Comparison of ENCODE assay signal across 20 cellular contexts in genomic region chr1:1084372-1085170, GRCh38. TPM values are rescaled to one million over a fixed set of nuclear protein-coding genes. Genes with fewer than 3 reads are reported as not detected.
A peak's percentile ranks its signal among the peaks of the same experiment; 100 is the strongest.
DNase-seq lines count a peak whose midpoint lies in the region; ATAC-seq and TF ChIP-seq lines count a peak whose summit lies in the region.
"Had no signal": no experiment of that assay in that cellular context is flagged by ENCODE, and none has a peak within 500 bp of the region (broad histone marks: within the 10 kb centered on the region; RNA-seq: fewer than 3 reads in every experiment).

No MANE protein-coding gene starts in this region.

- H3K9me3 ChIP-seq in HEK293 (ENCODE audit: control insufficient read depth, insufficient read depth, low read depth, low read length) (no peaks in the 10 kb centered on the region), hepatocyte (ENCODE audit: low read depth) (no peaks in the 10 kb centered on the region)
- H3K9me3 ChIP-seq: Caco-2, esophagus squamous epithelium had no signal

- no peak overlapping the region for H2AFZ ChIP-seq in hepatocyte

- CTCF ChIA-PET in HEK293 (lab: Yijun Ruan, JAX), result no interaction called here

- DNase-seq in cardiac septum (ENCODE audit: low spot score) (peak; percentile 63), Right ventricle myocardium inferior (ENCODE audit: missing footprints) (no peak), hepatocyte (ENCODE audit: low spot score) (peak; percentile 4), type B pancreatic cell (ENCODE audit: extremely low spot score, unreplicated experiment) (peak; percentile 66), NK-92 (lab: John Stamatoyannopoulos, UW; ENCODE audit: unreplicated experiment) (no peak)
- DNase-seq: activated gamma-delta T cell, AML-193, amygdala, esophagus squamous epithelium, NCI-H1417 treated with DMSO at 0.1 percent for 48 hours, NCI-H526, T-helper 2 cell, WERI-Rb-1 had no signal

- TF ChIP-seq CTCF in HEK293 (tag by site-specific recombination; IDR thresholded peaks at IDR 0.05), result no peak
- TF ChIP-seq CTCF in hepatocyte (IDR thresholded peaks at IDR 0.05; ENCODE audit: poor library complexity), result no peak
- TF ChIP-seq CTCF in type B pancreatic cell (conservative IDR thresholded peaks at IDR 0.05), result no peak

- H3K36me3 ChIP-seq in HEK293 (ENCODE audit: control insufficient read depth in 2 of 2, insufficient read depth in 1 of 2, low read length in 2 of 2) (peaks cover 0 to 5% of the 10 kb centered on the region in 2 experiments; a peak in 1 of 3 replicates), hepatocyte (replicated peaks; ENCODE audit: insufficient read depth, low read depth) (no peaks in the 10 kb centered on the region)
- H3K36me3 ChIP-seq: cardiac muscle cell had no signal

- ATAC-seq in Right ventricle myocardium inferior, result no peak
- ATAC-seq in HG03460 (IDR thresholded peaks at IDR 0.05; ENCODE audit: unreplicated experiment), result no peak

- no peak overlapping the region for H3K27ac Mint-ChIP-seq in type B pancreatic cell

- intact Hi-C loops in cardiac septum (cut with DNase I), result no loop called here
- intact Hi-C loops in Right ventricle myocardium inferior (cut with DNase I), result no loop called here

- no peaks in the 10 kb centered on the region for H3K79me2 ChIP-seq in hepatocyte

- no peaks in the 10 kb centered on the region for H3K27me3 ChIP-seq in hepatocyte
- H3K27me3 ChIP-seq: cardiac muscle cell had no signal

- H3K4me1 ChIP-seq in HEK293 (ENCODE audit: control insufficient read depth, insufficient read depth, low read length), result peaks cover 1% of the 10 kb centered on the region; the same call in 1 of the 2 replicates
- H3K4me1 ChIP-seq in hepatocyte (ENCODE audit: insufficient read depth), result peaks cover 8% of the 10 kb centered on the region

- H3K27me3 Mint-ChIP-seq in type B pancreatic cell, result no peaks in the 10 kb centered on the region

- no peaks in the 10 kb centered on the region for H3K9me2 ChIP-seq in hepatocyte (replicated peaks; ENCODE audit: insufficient read depth)

- no peaks in the 10 kb centered on the region for H4K20me1 ChIP-seq in hepatocyte (ENCODE audit: insufficient read depth, poor library complexity, severe bottlenecking)

- WGBS in hepatocyte (ENCODE audit: low lambda C conversion rate, missing lambda C conversion rate), result 97% methylated on average over 31 of the region's 38 CpGs

- H3K4me1 Mint-ChIP-seq in type B pancreatic cell (ENCODE audit: unreplicated experiment), result no peaks in the 10 kb centered on the region

- POLR2A ChIA-PET in HEK293 (lab: Yijun Ruan, JAX), result no interaction called here

- H3K4me3 Mint-ChIP-seq in type B pancreatic cell, result no peak overlapping the region

- H3K4me2 ChIP-seq in hepatocyte, result no peak overlapping the region

- no peaks in the 10 kb centered on the region for H3K9me3 Mint-ChIP-seq in type B pancreatic cell

- H3K27ac ChIP-seq in HEK293 (ENCODE audit: extremely low read depth, low read depth, low read length) (no peak overlapping the region), hepatocyte (no peak overlapping the region)
- H3K27ac ChIP-seq: cardiac muscle cell, esophagus squamous epithelium, WERI-Rb-1 had no signal

- no peaks in the 10 kb centered on the region for H3K36me3 Mint-ChIP-seq in type B pancreatic cell

- H3K4me3 ChIP-seq in HEK293 (ENCODE audit: low read depth, low read length) (no peak overlapping the region), hepatocyte (no peak overlapping the region)
- H3K4me3 ChIP-seq: cardiac muscle cell, esophagus squamous epithelium had no signal

TF ChIP-seq in HEK293, 187 proteins besides CTCF, POLR2A, EP300 and RAD21:
- TF ChIP-seq ZNF830 (tag by site-specific recombination; IDR thresholded peaks at IDR 0.05; ENCODE audit: low read depth) (no peak), PBX3 (CRISPR knock-in tag; IDR thresholded peaks at IDR 0.05) (no peak), BCL11A (tag by site-specific recombination; IDR thresholded peaks at IDR 0.05; ENCODE audit: low read depth) (no peak), ZNF600 (tag by site-specific recombination; IDR thresholded peaks at IDR 0.05) (peak; percentile 45; the same call in 1 of the 2 replicates), ZNF701 (tag by site-specific recombination; IDR thresholded peaks at IDR 0.05) (no peak), ZNF473 (tag by site-specific recombination; IDR thresholded peaks at IDR 0.05) (no peak), ZNF555 (tag by site-specific recombination; conservative IDR thresholded peaks at IDR 0.05) (no peak), EGR2 (tag by site-specific recombination; IDR thresholded peaks at IDR 0.05; ENCODE audit: low read depth) (no peak), AEBP2 (tag by site-specific recombination; IDR thresholded peaks at IDR 0.05; ENCODE audit: borderline replicate concordance) (no peak), GLI4 (tag by site-specific recombination; IDR thresholded peaks at IDR 0.05) (no peak), ZNF174 (tag by site-specific recombination; IDR thresholded peaks at IDR 0.05) (no peak), ZNF266 (tag by site-specific recombination; IDR thresholded peaks at IDR 0.05; ENCODE audit: low read depth) (no peak), ZNF26 (tag by site-specific recombination; IDR thresholded peaks at IDR 0.05) (no peak), GLI2 (tag by site-specific recombination; IDR thresholded peaks at IDR 0.05; ENCODE audit: borderline replicate concordance, low read depth) (no peak), GLIS2 (tag by site-specific recombination; IDR thresholded peaks at IDR 0.05) (no peak), ZNF211 (tag by site-specific recombination; IDR thresholded peaks at IDR 0.05; ENCODE audit: low read depth) (no peak), PATZ1 (tag by site-specific recombination; IDR thresholded peaks at IDR 0.05) (0 out of 2 replicates have a peak, but pooled peaks have one; percentile 11), HOXC10 (CRISPR knock-in tag; IDR thresholded peaks at IDR 0.05) (no peak), ZBTB7A (tag by site-specific recombination; IDR thresholded peaks at IDR 0.05; ENCODE audit: low read depth) (0 out of 2 replicates have a peak, but pooled peaks have one; percentile 44), ZNF529 (tag by site-specific recombination; IDR thresholded peaks at IDR 0.05; ENCODE audit: insufficient replicate concordance) (no peak)

RNA-seq across cellular contexts. Expression of gene RNF223, which starts 10.5 kb away (rescaled TPM):
- not detected for total RNA-seq in cardiac septum
- not detected for total RNA-seq in Right ventricle myocardium inferior
- total RNA-seq in hepatocyte, result 0.08 and 0.43 TPM in 2 replicates
- 0.88 and 2.6 TPM in 2 replicates for polyA plus RNA-seq in hepatocyte
- total RNA-seq in type B pancreatic cell (ENCODE audit: low replicate concordance), result 1.2 and 2.5 TPM in 2 replicates
- total RNA-seq: activated CD8-positive, alpha-beta memory T cell treated with anti-CD3 and anti-CD28 coated beads for 36 hours; H4; M059J had no signal
- polyA plus RNA-seq: cardiac muscle cell had no signal

RNA-seq across cellular contexts. Expression of gene C1orf159, which starts 31.3 kb away (rescaled TPM):
- 5.4 TPM for total RNA-seq in cardiac septum
- total RNA-seq in Right ventricle myocardium inferior, result 2.9 TPM
- 7.1 and 9.2 TPM in 2 replicates for total RNA-seq in hepatocyte
- polyA plus RNA-seq in hepatocyte, result 21.7 and 25.1 TPM in 2 replicates
- total RNA-seq in type B pancreatic cell (ENCODE audit: low replicate concordance), result 20.0 and 21.2 TPM in 2 replicates

Comparison
In these comparisons a context has a peak if more than half of its experiments do, and no peak if none do; other contexts are left out.
1. DNase-seq: peak in cardiac septum (single experiment), hepatocyte (single experiment) and type B pancreatic cell (single experiment); none in Right ventricle myocardium inferior (single experiment) and NK-92 (single experiment).